In genomic region chr14:74169906-74170305, GRCh38 we compare ENCODE assay signal across 32 cellular contexts.
"Had no signal": no experiment of that assay in that cellular context is flagged by ENCODE, and none has a peak within 500 bp of the region (broad histone marks: within the 10 kb centered on the region; RNA-seq: fewer than 3 reads in every experiment).

No MANE protein-coding gene starts in this region.

- H3K4me3 ChIP-seq: adrenal gland, body of pancreas, esophagus muscularis mucosa, gastrocnemius medialis, heart left ventricle had no signal

- H3K4me1 ChIP-seq: adrenal gland, body of pancreas, esophagus muscularis mucosa, foreskin keratinocyte, gastrocnemius medialis, heart left ventricle had no signal

- H3K27ac Mint-ChIP-seq: activated CD4-positive, alpha-beta memory T cell treated with anti-CD3 and anti-CD28 coated beads for 36 hours; activated CD4-positive, alpha-beta T cell treated with anti-CD3 and anti-CD28 coated beads for 36 hours; activated CD4-positive, alpha-beta T cell treated with anti-CD3 and anti-CD28 coated beads, Interleukin-2, amount 10 ng/mL, durations not matched to agents 24 days and 14 days; activated CD8-positive, alpha-beta memory T cell treated with anti-CD3 and anti-CD28 coated beads, Interleukin-2, amount 10 ng/mL, durations not matched to agents 7 days and 5 days; activated CD8-positive, alpha-beta T cell treated with anti-CD3 and anti-CD28 coated beads, Interleukin-2, amount 10 ng/mL, durations not matched to agents 7 days and 5 days; activated naive CD4-positive, alpha-beta T cell treated with anti-CD3 and anti-CD28 coated beads for 36 hours; activated naive CD8-positive, alpha-beta T cell treated with anti-CD3 and anti-CD28 coated beads for 36 hours; activated naive CD8-positive, alpha-beta T cell treated with anti-CD3 and anti-CD28 coated beads, Interleukin-2, amount 50 U/mL, for 24 hours; activated T-helper 1 cell treated with anti-CD3 and anti-CD28 coated beads, Interleukin-12 subunit alpha, Interleukin-12 subunit beta, Interleukin-2, Interleukin-4 antibody, amounts not matched to agents 30 ng/mL and 10 ng/mL and 1 ng/mL, durations not matched to agents 14 hours and 24 hours and 36 hours; activated T-helper 2 cell treated with anti-CD3 and anti-CD28 coated beads, Interferon-gamma antibody, Interleukin-2, Interleukin-4, amounts not matched to agents 10 μg/mL and 5 μg/mL and 100 μg/mL, durations not matched to agents 14 hours and 24 hours and 36 hours had no signal

- H3K27ac ChIP-seq: adrenal gland, body of pancreas, esophagus muscularis mucosa, foreskin keratinocyte, gastrocnemius medialis, heart left ventricle had no signal

- H3K9me3 ChIP-seq: adrenal gland, body of pancreas, esophagus muscularis mucosa, gastrocnemius medialis, heart left ventricle had no signal

- H3K4me1 Mint-ChIP-seq: activated CD4-positive, alpha-beta T cell treated with anti-CD3 and anti-CD28 coated beads for 36 hours; activated CD4-positive, alpha-beta T cell treated with anti-CD3 and anti-CD28 coated beads, Interleukin-2, amount 10 ng/mL, durations not matched to agents 24 days and 14 days; activated CD8-positive, alpha-beta memory T cell treated with anti-CD3 and anti-CD28 coated beads, Interleukin-2, amount 10 ng/mL, durations not matched to agents 7 days and 5 days; activated naive CD4-positive, alpha-beta T cell treated with anti-CD3 and anti-CD28 coated beads, Interleukin-2, amount 50 U/mL, for 24 hours; activated naive CD8-positive, alpha-beta T cell treated with anti-CD3 and anti-CD28 coated beads for 36 hours; activated naive CD8-positive, alpha-beta T cell treated with anti-CD3 and anti-CD28 coated beads, Interleukin-2, amount 50 U/mL, for 24 hours had no signal

- DNase-seq: activated CD4-positive, alpha-beta memory T cell treated with anti-CD3 and anti-CD28 coated beads for 36 hours; activated CD4-positive, alpha-beta T cell treated with anti-CD3 and anti-CD28 coated beads for 36 hours; activated CD4-positive, alpha-beta T cell treated with anti-CD3 and anti-CD28 coated beads, Interleukin-2, amount 10 ng/mL, durations not matched to agents 24 days and 14 days; activated CD4-positive, CD25-positive, alpha-beta regulatory T cell; activated CD4-positive, CD25-positive, alpha-beta regulatory T cell treated with anti-CD3 and anti-CD28 coated beads, Interleukin-2, amount 50 U/mL, for 72 hours; activated CD8-positive, alpha-beta memory T cell treated with anti-CD3 and anti-CD28 coated beads, Interleukin-2, amount 10 ng/mL, durations not matched to agents 7 days and 5 days; activated CD8-positive, alpha-beta memory T cell treated with anti-CD3 and anti-CD28 coated beads, Interleukin-2, amount 50 U/mL, for 4 hours; activated CD8-positive, alpha-beta T cell treated with anti-CD3 and anti-CD28 coated beads, Interleukin-2, amount 10 ng/mL, durations not matched to agents 7 days and 5 days; activated effector memory CD4-positive, alpha-beta T cell treated with anti-CD3 and anti-CD28 coated beads, Interleukin-2, amount 50 U/mL, for 16 hours; activated naive CD4-positive, alpha-beta T cell treated with anti-CD3 and anti-CD28 coated beads for 36 hours; activated naive CD8-positive, alpha-beta T cell treated with anti-CD3 and anti-CD28 coated beads for 36 hours; activated naive CD8-positive, alpha-beta T cell treated with anti-CD3 and anti-CD28 coated beads, Interleukin-2, amount 50 U/mL, for 24 hours; activated T-cell treated with anti-CD3 and anti-CD28 coated beads, Interleukin-2, amount 50 U/mL, for 1 hour; activated T-cell treated with anti-CD3 and anti-CD28 coated beads, Interleukin-2, amount 50 U/mL, for 48 hours; adrenal gland; amygdala; aorta; body of pancreas; caudate nucleus; cortex of kidney; dermis blood vessel endothelial cell; effector CD4-positive, alpha-beta T cell; effector memory CD8-positive, alpha-beta T cell; foreskin keratinocyte; gastrocnemius medialis; glutamatergic neuron; heart left ventricle; T-helper 2 cell had no signal

- ATAC-seq: activated CD4-positive, alpha-beta T cell treated with anti-CD3 and anti-CD28 coated beads for 36 hours; activated CD8-positive, alpha-beta memory T cell treated with anti-CD3 and anti-CD28 coated beads, Interleukin-2, amount 10 ng/mL, durations not matched to agents 7 days and 5 days; activated CD8-positive, alpha-beta T cell treated with anti-CD3 and anti-CD28 coated beads, Interleukin-2, amount 10 ng/mL, durations not matched to agents 7 days and 5 days; activated naive CD8-positive, alpha-beta T cell treated with anti-CD3 and anti-CD28 coated beads, Interleukin-2, amount 50 U/mL, for 24 hours; body of pancreas; effector memory CD8-positive, alpha-beta T cell; foreskin keratinocyte; gastrocnemius medialis; heart left ventricle had no signal

- H3K27me3 ChIP-seq: adrenal gland, body of pancreas, esophagus muscularis mucosa, foreskin keratinocyte, gastrocnemius medialis, heart left ventricle had no signal

- H3K36me3 ChIP-seq: adrenal gland, esophagus muscularis mucosa, gastrocnemius medialis, heart left ventricle had no signal

- H3K27me3 Mint-ChIP-seq: activated CD4-positive, alpha-beta memory T cell treated with anti-CD3 and anti-CD28 coated beads for 36 hours; activated CD4-positive, alpha-beta T cell treated with anti-CD3 and anti-CD28 coated beads for 36 hours; activated CD4-positive, alpha-beta T cell treated with anti-CD3 and anti-CD28 coated beads, Interleukin-2, amount 10 ng/mL, durations not matched to agents 24 days and 14 days; activated CD8-positive, alpha-beta memory T cell treated with anti-CD3 and anti-CD28 coated beads, Interleukin-2, amount 10 ng/mL, durations not matched to agents 7 days and 5 days; activated naive CD4-positive, alpha-beta T cell treated with anti-CD3 and anti-CD28 coated beads, Interleukin-2, amount 50 U/mL, for 24 hours; activated naive CD8-positive, alpha-beta T cell treated with anti-CD3 and anti-CD28 coated beads for 36 hours; activated naive CD8-positive, alpha-beta T cell treated with anti-CD3 and anti-CD28 coated beads, Interleukin-2, amount 50 U/mL, for 24 hours; effector memory CD8-positive, alpha-beta T cell had no signal

- H3K4me3 Mint-ChIP-seq: activated CD4-positive, alpha-beta memory T cell treated with anti-CD3 and anti-CD28 coated beads for 36 hours; activated CD4-positive, alpha-beta T cell treated with anti-CD3 and anti-CD28 coated beads for 36 hours; activated CD4-positive, alpha-beta T cell treated with anti-CD3 and anti-CD28 coated beads, Interleukin-2, amount 10 ng/mL, durations not matched to agents 24 days and 14 days; activated CD8-positive, alpha-beta memory T cell treated with anti-CD3 and anti-CD28 coated beads, Interleukin-2, amount 10 ng/mL, durations not matched to agents 7 days and 5 days; activated CD8-positive, alpha-beta T cell treated with anti-CD3 and anti-CD28 coated beads, Interleukin-2, amount 10 ng/mL, durations not matched to agents 7 days and 5 days; activated naive CD4-positive, alpha-beta T cell treated with anti-CD3 and anti-CD28 coated beads for 36 hours; activated naive CD4-positive, alpha-beta T cell treated with anti-CD3 and anti-CD28 coated beads, Interleukin-2, amount 50 U/mL, for 24 hours; activated naive CD8-positive, alpha-beta T cell treated with anti-CD3 and anti-CD28 coated beads for 36 hours; activated naive CD8-positive, alpha-beta T cell treated with anti-CD3 and anti-CD28 coated beads, Interleukin-2, amount 50 U/mL, for 24 hours; activated T-helper 1 cell treated with anti-CD3 and anti-CD28 coated beads, Interleukin-12 subunit alpha, Interleukin-12 subunit beta, Interleukin-2, Interleukin-4 antibody, amounts not matched to agents 30 ng/mL and 10 ng/mL and 1 ng/mL, durations not matched to agents 14 hours and 24 hours and 36 hours; effector memory CD8-positive, alpha-beta T cell had no signal
